ENCODE assay signal across 9 cellular contexts in genomic region chr16:86664518-86665318, GRCh38.
DNase-seq lines count a peak whose midpoint lies in the region; ATAC-seq and TF ChIP-seq lines count a peak whose summit lies in the region.
"Had no signal": no experiment of that assay in that cellular context is flagged by ENCODE, and none has a peak within 500 bp of the region (broad histone marks: within the 10 kb centered on the region; RNA-seq: fewer than 3 reads in every experiment).

No MANE protein-coding gene starts in this region.

- H3K4me2 ChIP-seq in BLaER1 treated with 17β-estradiol and CSF1 and Interleukin-3, amounts not matched to agents 10 nM and 100 nM = peak overlapping the region; percentile 68 to 99 (median 92)

- H3K4me1 Mint-ChIP-seq in activated T-helper 17 cell treated with anti-CD3 and anti-CD28 coated beads, Interleukin-2, amount 50 U/mL, for 72 hours = peaks cover 17% of the 10 kb centered on the region
- H3K4me1 Mint-ChIP-seq in type B pancreatic cell (ENCODE audit: unreplicated experiment) = peaks cover 42% of the 10 kb centered on the region

- H3K36me3 ChIP-seq in BLaER1 treated with 17β-estradiol and CSF1 and Interleukin-3, amounts not matched to agents 10 nM and 100 nM = no peaks in the 10 kb centered on the region

- H3K27me3 ChIP-seq in BLaER1 treated with 17β-estradiol and CSF1 and Interleukin-3, amounts not matched to agents 10 nM and 100 nM = no peaks in the 10 kb centered on the region

- H4K20me1 ChIP-seq in BLaER1 treated with 17β-estradiol and CSF1 and Interleukin-3, amounts not matched to agents 10 nM and 100 nM = peaks cover 0 to 3% (median 0%) of the 10 kb centered on the region in 11 experiments; a peak in 1 of 22 replicates

- peak overlapping the region in 4 of 10 experiments; percentile 0 to 56 (median 34); a peak in 3 of 20 replicates for H3K4me3 ChIP-seq in BLaER1 treated with 17β-estradiol and CSF1 and Interleukin-3, amounts not matched to agents 10 nM and 100 nM
- no peak overlapping the region for H3K4me3 ChIP-seq in Jurkat, Clone E6-1 (ENCODE audit: low read length)

- in situ Hi-C loops in GM13976 (cut with MboI; ENCODE audit: low sequenced_read_pairs, unreplicated experiment) = no loop called here

- peaks cover 26 to 39% (median 32%) of the 10 kb centered on the region in 10 experiments for H3K4me1 ChIP-seq in BLaER1 treated with 17β-estradiol and CSF1 and Interleukin-3, amounts not matched to agents 10 nM and 100 nM

- H3K36me3 Mint-ChIP-seq in activated T-helper 17 cell treated with anti-CD3 and anti-CD28 coated beads, Interleukin-2, amount 50 U/mL, for 72 hours (ENCODE audit: low read depth) = no peaks in the 10 kb centered on the region
- H3K36me3 Mint-ChIP-seq in type B pancreatic cell = no peaks in the 10 kb centered on the region

- peak overlapping the region; percentile 87 for H3K27ac Mint-ChIP-seq in activated T-helper 17 cell treated with anti-CD3 and anti-CD28 coated beads, Interleukin-2, amount 50 U/mL, for 72 hours
- peak overlapping the region; percentile 37 for H3K27ac Mint-ChIP-seq in type B pancreatic cell

- peaks cover 10% of the 10 kb centered on the region for H3K9me3 Mint-ChIP-seq in activated T-helper 17 cell treated with anti-CD3 and anti-CD28 coated beads, Interleukin-2, amount 50 U/mL, for 72 hours
- peaks cover 11% of the 10 kb centered on the region for H3K9me3 Mint-ChIP-seq in type B pancreatic cell

- peak overlapping the region in 7 of 11 experiments; percentile 5 to 42 (median 27); a peak in 9 of 22 replicates for H3K9ac ChIP-seq in BLaER1 treated with 17β-estradiol and CSF1 and Interleukin-3, amounts not matched to agents 10 nM and 100 nM

- H3K27ac ChIP-seq in BLaER1 treated with 17β-estradiol and CSF1 and Interleukin-3, amounts not matched to agents 10 nM and 100 nM = peak overlapping the region in 9 of 11 experiments; percentile 36 to 76 (median 68); a peak in 18 of 22 replicates

- H3K9me3 ChIP-seq in BLaER1 treated with 17β-estradiol and CSF1 and Interleukin-3, amounts not matched to agents 10 nM and 100 nM (replicated peaks in 1 of 11) = peaks cover 0 to 10% (median 7%) of the 10 kb centered on the region in 11 experiments; a peak in 13 of 22 replicates

- peak; percentile 44 for DNase-seq in Jurkat, Clone E6-1 (ENCODE audit: low read depth, low spot score)
- DNase-seq in lung microvascular endothelial cell (ENCODE audit: low read depth in 2 of 2) (peak; percentile 33 to 97), type B pancreatic cell (ENCODE audit: extremely low spot score, unreplicated experiment) (no peak), GM13976 (ENCODE audit: low spot score) (no peak)

- peak overlapping the region; percentile 60 for H3K4me3 Mint-ChIP-seq in activated T-helper 17 cell treated with anti-CD3 and anti-CD28 coated beads, Interleukin-2, amount 50 U/mL, for 72 hours
- H3K4me3 Mint-ChIP-seq in type B pancreatic cell = no peak overlapping the region
- H3K4me3 Mint-ChIP-seq: neural crest cell had no signal

- peaks cover 31% of the 10 kb centered on the region for H3K27me3 Mint-ChIP-seq in activated T-helper 17 cell treated with anti-CD3 and anti-CD28 coated beads, Interleukin-2, amount 50 U/mL, for 72 hours
- H3K27me3 Mint-ChIP-seq in type B pancreatic cell = peaks cover 38% of the 10 kb centered on the region

- ATAC-seq in GM21381 (IDR thresholded peaks at IDR 0.05; ENCODE audit: unreplicated experiment) (peak; percentile 73), HG03045 (IDR thresholded peaks at IDR 0.05; ENCODE audit: unreplicated experiment) (no peak)
- ATAC-seq in activated T-helper 17 cell treated with anti-CD3 and anti-CD28 coated beads, Interleukin-2, amount 50 U/mL, for 72 hours (replicated peaks) = peak; percentile 92

- no peak for TF ChIP-seq CTCF in type B pancreatic cell (conservative IDR thresholded peaks at IDR 0.05)
- no peak for TF ChIP-seq CTCF in GM13976 (IDR thresholded peaks at IDR 0.05; ENCODE audit: borderline replicate concordance, control extremely low read depth, extremely low read depth, insufficient read depth, missing control alignments)

Comparison
In these comparisons a context has a peak if more than half of its experiments do, and no peak if none do; other contexts are left out.
1. DNase-seq: peak in Jurkat, Clone E6-1 (single experiment) and lung microvascular endothelial cell (2 of 2); none in type B pancreatic cell (single experiment) and GM13976 (single experiment).